Comparison of ENCODE assay signal across 21 cellular contexts in the genomic region with DNA sequence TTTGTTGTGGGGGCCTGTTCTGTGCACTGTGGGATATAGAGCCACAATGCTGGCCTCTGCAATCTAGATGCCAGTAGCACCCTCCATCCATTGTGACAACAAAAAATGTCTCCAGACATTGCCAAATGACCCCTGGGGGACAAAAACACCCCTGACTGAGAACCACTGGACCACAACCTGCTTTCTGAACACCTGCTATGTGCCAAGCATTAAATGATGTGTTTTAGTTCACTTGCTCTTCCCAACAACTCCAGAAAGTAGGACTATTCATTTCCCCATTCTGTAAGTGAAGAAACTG.
DNase-seq lines count a peak whose midpoint lies in the region; ATAC-seq, FAIRE-seq and TF ChIP-seq lines count a peak whose summit lies in the region.
"Had no signal": no experiment of that assay in that cellular context is flagged by ENCODE, and none has a peak within 500 bp of the region (broad histone marks: within the 10 kb centered on the region; RNA-seq: fewer than 3 reads in every experiment).

No MANE protein-coding gene starts in this region.

- H3K79me1 ChIP-seq in H9 (ENCODE audit: insufficient read depth, low read depth, low read length, poor library complexity, severe bottlenecking): no peaks in the 10 kb centered on the region

- intact Hi-C loops in GM12878 (cut with micrococcal nuclease; ENCODE audit: unreplicated experiment): loop anchor here (2.0 kb wide), 2 partner anchors 78 to 162 kb away; no protein-coding TSS in a partner anchor
- intact Hi-C loops in pancreas (cut with DNase I): no loop called here

- H2AFZ ChIP-seq in H9 (ENCODE audit: low read length) (no peak overlapping the region), GM12878 (ENCODE audit: control insufficient read depth, low read depth, low read length) (no peak overlapping the region)

- CTCF ChIA-PET in GM12878 (lab: Yijun Ruan, JAX): interaction anchor here (1.2 to 1.4 kb wide), 2 partner anchors 23 to 118 kb away, joined by 3 to 4 read pairs; no protein-coding TSS in a partner anchor

- peaks cover 22% of the 10 kb centered on the region for H3K4me1 ChIP-seq in BLaER1
- H3K4me1 ChIP-seq in H9 (ENCODE audit: insufficient read depth, low read length): peaks cover 8% of the 10 kb centered on the region; the same call in 1 of the 2 replicates
- H3K4me1 ChIP-seq in GM12878 (ENCODE audit: control insufficient read depth, insufficient read depth, low read length): no peaks in the 10 kb centered on the region
- H3K4me1 ChIP-seq in pancreas: no peaks in the 10 kb centered on the region
- H3K4me1 ChIP-seq: A549, Caco-2 had no signal

- H3K79me2 ChIP-seq in H9 (ENCODE audit: insufficient read depth, low read length) (no peaks in the 10 kb centered on the region), GM12878 (ENCODE audit: control insufficient read depth, insufficient read depth, low read length) (no peaks in the 10 kb centered on the region)

- no peak overlapping the region for H4K5ac ChIP-seq in H9 (ENCODE audit: insufficient read length, low read depth, low read length)

- SMC1A ChIA-PET in GM12878 (lab: Charles Lee; ENCODE audit: uncharacterized antibody, unreplicated experiment): interaction anchor here (0.8 to 1.6 kb wide), 10 partner anchors 11 to 161 kb away, joined by 3 to 12 read pairs (median 4); no protein-coding TSS in a partner anchor

- TF ChIP-seq CTCF in H9 (conservative IDR thresholded peaks at IDR 0.05) (no peak), GM12878 (IDR thresholded peaks at IDR 0.05 in 2 of 3, conservative IDR thresholded peaks at IDR 0.05 in 1 of 3; ENCODE audit: control insufficient read depth in 2 of 3, extremely low read depth in 1 of 3, insufficient read depth in 1 of 3, low read depth in 3 of 3, low read length in 3 of 3) (no peak), pancreas (IDR thresholded peaks at IDR 0.05) (no peak)

- H3K36me3 ChIP-seq in BLaER1 (no peaks in the 10 kb centered on the region), GM12878 (ENCODE audit: control insufficient read depth in 2 of 2, insufficient read depth in 2 of 2, low read length in 1 of 2) (no peaks in the 10 kb centered on the region), pancreas (no peaks in the 10 kb centered on the region)

- H2BK120ac ChIP-seq in H9 (ENCODE audit: low read depth, low read length, poor library complexity, severe bottlenecking): no peak overlapping the region

- no peak for TF ChIP-seq POLR2A in GM12878 (IDR thresholded peaks at IDR 0.05; ENCODE audit: low read depth, low read length)

- peaks cover 28 to 36% of the 10 kb centered on the region in 2 experiments for H3K4me1 Mint-ChIP-seq in H9
- H3K4me1 Mint-ChIP-seq: B cell had no signal

- H4K20me1 ChIP-seq in BLaER1 (no peaks in the 10 kb centered on the region), H9 (ENCODE audit: control insufficient read depth, insufficient read depth, insufficient read length) (no peaks in the 10 kb centered on the region), GM12878 (ENCODE audit: control insufficient read depth, insufficient read depth) (no peaks in the 10 kb centered on the region)

- H2BK5ac ChIP-seq in H9 (ENCODE audit: insufficient read length, low read length): no peak overlapping the region

- no peak for FAIRE-seq in GM12878 (lab: Jason Lieb, UNC)
- FAIRE-seq in pancreas (lab: Jason Lieb, UNC): no peak
- FAIRE-seq: A549, D721Med, G401.6, GM12892, GM18507 had no signal

- no peak overlapping the region for H4K8ac ChIP-seq in H9 (replicated peaks; ENCODE audit: insufficient read length, low read depth, low read length)

- H3K56ac ChIP-seq in H9 (ENCODE audit: insufficient read length, low read depth, low read length): no peak overlapping the region

- TF ChIP-seq RAD21 in GM12878 (IDR thresholded peaks at IDR 0.05; ENCODE audit: insufficient read depth, low read depth, low read length): no peak

- peak overlapping the region; percentile 56 for H3K4me2 ChIP-seq in BLaER1
- no peak overlapping the region for H3K4me2 ChIP-seq in H9 (ENCODE audit: insufficient read depth, insufficient read length, low read length)
- no peak overlapping the region for H3K4me2 ChIP-seq in GM12878 (ENCODE audit: control insufficient read depth, insufficient read depth)
- H3K4me2 ChIP-seq: A549 had no signal

- no peak overlapping the region for H3K18ac ChIP-seq in H9 (ENCODE audit: insufficient read length, low read depth, low read length)

- H3K4me3 Mint-ChIP-seq in H9: no peak overlapping the region
- H3K4me3 Mint-ChIP-seq: B cell; CD4-positive, alpha-beta T cell; CD8-positive, alpha-beta T cell had no signal

- H3K23ac ChIP-seq in H9 (ENCODE audit: insufficient read length, low read depth, low read length): no peak overlapping the region

- no peak overlapping the region for H2BK15ac ChIP-seq in H9 (ENCODE audit: low read depth, low read length)

- H3K27ac ChIP-seq in BLaER1: no peak overlapping the region
- H3K27ac ChIP-seq in H9 (ENCODE audit: insufficient read length, low read depth, low read length): no peak overlapping the region
- no peak overlapping the region for H3K27ac ChIP-seq in GM12878 (ENCODE audit: control insufficient read depth, insufficient read depth)
- H3K27ac ChIP-seq in pancreas: no peak overlapping the region
- H3K27ac ChIP-seq: 22Rv1, A549, C4-2B had no signal

- no peaks in the 10 kb centered on the region for H3K27me3 ChIP-seq in BLaER1
- H3K27me3 ChIP-seq in H9 (ENCODE audit: insufficient read depth, low read length): no peaks in the 10 kb centered on the region
- H3K27me3 ChIP-seq in GM12878 (replicated peaks in 1 of 2; ENCODE audit: control insufficient read depth in 2 of 2, insufficient read depth in 2 of 2, low read length in 1 of 2): no peaks in the 10 kb centered on the region
- no peaks in the 10 kb centered on the region for H3K27me3 ChIP-seq in pancreas

- no peak overlapping the region for H3K9ac ChIP-seq in BLaER1
- H3K9ac ChIP-seq in H9 (ENCODE audit: extremely low read depth, insufficient read length, low read length): no peak overlapping the region
- H3K9ac ChIP-seq in GM12878 (ENCODE audit: control insufficient read depth, insufficient read depth, low read length): no peak overlapping the region

- BruUV-seq in GM12878 (replicated peaks; lab: Mats Ljungman, UMichigan): no TSS peak

- no peak for TF ChIP-seq EP300 in GM12878 (IDR thresholded peaks at IDR 0.05; ENCODE audit: borderline replicate concordance in 1 of 2, control insufficient read depth in 1 of 2, low read depth in 2 of 2, low read length in 2 of 2)

- no peak overlapping the region for H3K4ac ChIP-seq in H9 (ENCODE audit: low read depth, low read length)

- H3K36me3 Mint-ChIP-seq in H9 (ENCODE audit: insufficient read depth in 1 of 3, low read depth in 3 of 3): no peaks in the 10 kb centered on the region
- H3K36me3 Mint-ChIP-seq: CD8-positive, alpha-beta T cell had no signal

- no peaks in the 10 kb centered on the region for H3K23me2 ChIP-seq in H9 (ENCODE audit: insufficient read length, low read depth, low read length, poor library complexity, severe bottlenecking)

- no peaks in the 10 kb centered on the region for H3K9me3 ChIP-seq in BLaER1
- H3K9me3 ChIP-seq in H9 (ENCODE audit: control insufficient read depth, low read depth, low read length): no peaks in the 10 kb centered on the region
- H3K9me3 ChIP-seq in GM12878 (replicated peaks; ENCODE audit: control insufficient read depth, insufficient read depth, low read length): no peaks in the 10 kb centered on the region
- H3K9me3 ChIP-seq in pancreas: no peaks in the 10 kb centered on the region
- H3K9me3 ChIP-seq: A549, Caco-2 had no signal

- no peak overlapping the region for H2BK12ac ChIP-seq in H9 (ENCODE audit: insufficient read length, low read depth, low read length)

- POLR2A ChIA-PET in GM12878 (lab: Charles Lee): no interaction called here

- ATAC-seq in GM12878: peak; percentile 87; the same call in 2 of the 3 replicates
- no peak for ATAC-seq in HG03521 (IDR thresholded peaks at IDR 0.05; ENCODE audit: unreplicated experiment)
- ATAC-seq in pancreas: no peak
- ATAC-seq: A549; CD8-positive, alpha-beta T cell had no signal

- H3K4me3 ChIP-seq in BLaER1 (no peak overlapping the region), GM12878 (no peak overlapping the region), pancreas (no peak overlapping the region)
- H3K4me3 ChIP-seq: A549 had no signal

- no peak overlapping the region for H2BK20ac ChIP-seq in H9 (ENCODE audit: low read depth, low read length, poor library complexity, severe bottlenecking)

- H3K14ac ChIP-seq in H9 (ENCODE audit: insufficient read depth, low read length): no peak overlapping the region

- H3K27me3 Mint-ChIP-seq in H9 (ENCODE audit: low read depth): no peaks in the 10 kb centered on the region; the same call in 1 of the 2 replicates
- H3K27me3 Mint-ChIP-seq: CD4-positive, alpha-beta T cell had no signal

- peak overlapping the region; percentile 57 for H4K91ac ChIP-seq in H9 (ENCODE audit: insufficient read length, low read depth, low read length)

- in situ Hi-C loops in GM12878 (cut with MboI): no loop called here

- H3T11ph ChIP-seq in H9 (ENCODE audit: low read length): no peak overlapping the region

- RAD21 ChIA-PET in GM12878 (lab: Charles Lee; ENCODE audit: unreplicated experiment): interaction anchor here (0.9 to 3.1 kb wide), 9 partner anchors 9 to 312 kb away, joined by 3 to 19 read pairs (median 4); no protein-coding TSS in a partner anchor

- H3K27ac Mint-ChIP-seq in H9: peak overlapping the region in 1 of 3 experiments; percentile 19; a peak in 1 of 7 replicates
- H3K27ac Mint-ChIP-seq: B cell; CD4-positive, alpha-beta T cell; CD8-positive, alpha-beta T cell had no signal

- DNase-seq in H9: no peak
- DNase-seq in GM12878 (ENCODE audit: low read depth, low spot score): no peak
- no peak for DNase-seq in T-helper 2 cell
- DNase-seq in pancreas: no peak
- DNase-seq: AML-193; Caco-2; Calu3; CD4-positive, alpha-beta T cell; CD8-positive, alpha-beta T cell; DMS79 treated with DMSO at 0.1 percent for 48 hours; GF-D8 had no signal

- no peak overlapping the region for H2AK5ac ChIP-seq in H9 (ENCODE audit: insufficient read length, low read length)

- H3K9me3 Mint-ChIP-seq in H9: no peaks in the 10 kb centered on the region

TF ChIP-seq in GM12878, 131 proteins besides CTCF, POLR2A, EP300 and RAD21 (continues in another document):
- TF ChIP-seq MTA3 (IDR thresholded peaks at IDR 0.05; ENCODE audit: borderline replicate concordance, low read length): no peak
